ENCODE assay signal across 15 cellular contexts in genomic region chr13:112683581-112683980, GRCh38. TPM values are rescaled to one million over a fixed set of nuclear protein-coding genes. Genes with fewer than 3 reads are reported as not detected.
A peak's percentile ranks its signal among the peaks of the same experiment; 100 is the strongest.
DNase-seq lines count a peak whose midpoint lies in the region; ATAC-seq and TF ChIP-seq lines count a peak whose summit lies in the region.
"Had no signal": no experiment of that assay in that cellular context is flagged by ENCODE, and none has a peak within 500 bp of the region (broad histone marks: within the 10 kb centered on the region; RNA-seq: fewer than 3 reads in every experiment).

No MANE protein-coding gene starts in this region.

- TF ChIP-seq CTCF in endodermal cell (conservative IDR thresholded peaks at IDR 0.05), result no peak
- no peak for TF ChIP-seq CTCF in type B pancreatic cell (conservative IDR thresholded peaks at IDR 0.05)

- H3K36me3 ChIP-seq in endodermal cell (ENCODE audit: control insufficient read depth, insufficient read depth, low read length), result no peaks in the 10 kb centered on the region
- no peaks in the 10 kb centered on the region for H3K36me3 ChIP-seq in Karpas-422 (ENCODE audit: insufficient read depth, low read length)
- H3K36me3 ChIP-seq: HAP-1 had no signal

- no peak for ATAC-seq in left lobe of liver
- ATAC-seq in HG03565 (IDR thresholded peaks at IDR 0.05; ENCODE audit: unreplicated experiment), result no peak

- H3K27me3 ChIP-seq in endodermal cell (ENCODE audit: control insufficient read depth, insufficient read depth, low read length, poor library complexity, severe bottlenecking), result no peaks in the 10 kb centered on the region
- no peaks in the 10 kb centered on the region for H3K27me3 ChIP-seq in Karpas-422 (ENCODE audit: low read length)

- peaks cover 7% of the 10 kb centered on the region for H3K4me1 ChIP-seq in endodermal cell (ENCODE audit: control insufficient read depth, insufficient read depth, low read length)
- no peaks in the 10 kb centered on the region for H3K4me1 ChIP-seq in Karpas-422 (ENCODE audit: low read length)
- H3K4me1 ChIP-seq: HAP-1 had no signal

- no peak overlapping the region for H3K27ac ChIP-seq in endodermal cell (ENCODE audit: low read depth, low read length)
- H3K27ac ChIP-seq in Karpas-422 (ENCODE audit: low read length), result no peak overlapping the region

- H3K4me1 Mint-ChIP-seq in activated T-cell treated with anti-CD3 and anti-CD28 coated beads, Interleukin-2, amount 50 U/mL, for 24 hours (ENCODE audit: low read depth), result peaks cover 11% of the 10 kb centered on the region
- H3K4me1 Mint-ChIP-seq in endodermal cell, result peaks cover 15% of the 10 kb centered on the region
- peaks cover 11% of the 10 kb centered on the region for H3K4me1 Mint-ChIP-seq in type B pancreatic cell (ENCODE audit: unreplicated experiment)

- no peaks in the 10 kb centered on the region for H3K9me3 ChIP-seq in endodermal cell (ENCODE audit: control insufficient read depth, low read length)
- H3K9me3 ChIP-seq in Karpas-422 (ENCODE audit: low read length), result no peaks in the 10 kb centered on the region
- H3K9me3 ChIP-seq: Caco-2, HAP-1 had no signal

- H3K4me3 ChIP-seq in endodermal cell (ENCODE audit: low read length) (no peak overlapping the region), Karpas-422 (ENCODE audit: low read length) (no peak overlapping the region)
- H3K4me3 ChIP-seq: HAP-1 had no signal

- 95 to 98% methylated on average over 8 to 10 of the region's 10 CpGs for WGBS in endodermal cell (ENCODE audit: insufficient coverage in 1 of 2, insufficient read length in 1 of 2), 2 experiments

- H3K9me2 ChIP-seq in Karpas-422 (replicated peaks; ENCODE audit: insufficient read depth, low read length), result no peaks in the 10 kb centered on the region

- H3K9me3 Mint-ChIP-seq in activated T-cell treated with anti-CD3 and anti-CD28 coated beads, Interleukin-2, amount 50 U/mL, for 24 hours, result no peaks in the 10 kb centered on the region
- H3K9me3 Mint-ChIP-seq in endodermal cell, result peaks cover 10% of the 10 kb centered on the region
- no peaks in the 10 kb centered on the region for H3K9me3 Mint-ChIP-seq in type B pancreatic cell
- H3K9me3 Mint-ChIP-seq: CD4-positive, alpha-beta memory T cell; HFFc6 had no signal

- no peaks in the 10 kb centered on the region for H3K79me2 ChIP-seq in Karpas-422 (ENCODE audit: low read length)

- peak; percentile 3 to 6 for DNase-seq in activated T-cell treated with anti-CD3 and anti-CD28 coated beads, Interleukin-2, amount 50 U/mL, for 48 hours
- DNase-seq in activated T-cell treated with anti-CD3 and anti-CD28 coated beads, Interleukin-2, amount 50 U/mL, for 24 hours, result no peak
- DNase-seq in endodermal cell (peak; percentile 29), left lobe of liver (ENCODE audit: low spot score) (peak; percentile 19), type B pancreatic cell (ENCODE audit: extremely low spot score, unreplicated experiment) (peak; percentile 8), Karpas-422 (no peak)
- DNase-seq: C1 segment of cervical spinal cord; Caco-2; CD4-positive, alpha-beta memory T cell; DMS153; DND-41; GOT3; HFFc6 had no signal

- H3K27ac Mint-ChIP-seq in activated T-cell treated with anti-CD3 and anti-CD28 coated beads, Interleukin-2, amount 50 U/mL, for 24 hours, result no peak overlapping the region
- no peak overlapping the region for H3K27ac Mint-ChIP-seq in endodermal cell
- H3K27ac Mint-ChIP-seq in type B pancreatic cell, result no peak overlapping the region
- H3K27ac Mint-ChIP-seq: CD4-positive, alpha-beta memory T cell; HFFc6 had no signal

- no peaks in the 10 kb centered on the region for H3K27me3 Mint-ChIP-seq in activated T-cell treated with anti-CD3 and anti-CD28 coated beads, Interleukin-2, amount 50 U/mL, for 24 hours
- no peaks in the 10 kb centered on the region for H3K27me3 Mint-ChIP-seq in endodermal cell (ENCODE audit: insufficient read depth)
- H3K27me3 Mint-ChIP-seq in type B pancreatic cell, result no peaks in the 10 kb centered on the region
- H3K27me3 Mint-ChIP-seq: CD4-positive, alpha-beta memory T cell had no signal

- no peak overlapping the region for H3K4me2 ChIP-seq in Karpas-422 (ENCODE audit: low read depth, low read length, poor library complexity, severe bottlenecking)

- no peak overlapping the region for H3K4me3 Mint-ChIP-seq in activated T-cell treated with anti-CD3 and anti-CD28 coated beads, Interleukin-2, amount 50 U/mL, for 24 hours
- H3K4me3 Mint-ChIP-seq in endodermal cell (no peak overlapping the region), type B pancreatic cell (no peak overlapping the region)
- H3K4me3 Mint-ChIP-seq: CD4-positive, alpha-beta memory T cell; HFFc6 had no signal

- H2AFZ ChIP-seq in Karpas-422 (ENCODE audit: low read length), result no peak overlapping the region

- no peaks in the 10 kb centered on the region for H4K20me1 ChIP-seq in Karpas-422 (ENCODE audit: insufficient read depth, low read depth, low read length)

- H3K36me3 Mint-ChIP-seq in activated T-cell treated with anti-CD3 and anti-CD28 coated beads, Interleukin-2, amount 50 U/mL, for 24 hours (ENCODE audit: low read depth), result no peaks in the 10 kb centered on the region
- H3K36me3 Mint-ChIP-seq in endodermal cell (ENCODE audit: low read depth) (no peaks in the 10 kb centered on the region), type B pancreatic cell (no peaks in the 10 kb centered on the region)

- H3K9ac ChIP-seq in endodermal cell (ENCODE audit: extremely low read depth, low read length, poor library complexity, severe bottlenecking), result no peak overlapping the region
- H3K9ac ChIP-seq in Karpas-422 (ENCODE audit: low read length), result no peak overlapping the region

RNA-seq across cellular contexts. Expression of gene ATP11A, which starts 6.3 kb away (rescaled TPM):
- total RNA-seq in endodermal cell (100 to 1,000 TPM; 122 to 140 TPM), left lobe of liver (36.0 TPM), type B pancreatic cell (ENCODE audit: low replicate concordance) (70.9 and 97.6 TPM in 2 replicates)
- 32.6 TPM for polyA plus RNA-seq in endodermal cell (2013, experiment 1 of 2)
- 30.0 TPM for polyA plus RNA-seq in endodermal cell (2013, experiment 2 of 2)
- 0.11 and 0.83 TPM in 2 replicates for total RNA-seq in Karpas-422 (2014; rRNA removed; shearing (Covaris generic); ENCODE audit: low replicate concordance)

Comparison
In these comparisons a context has a peak if more than half of its experiments do, and no peak if none do; other contexts are left out.
1. DNase-seq: peak in activated T-cell treated with anti-CD3 and anti-CD28 coated beads, Interleukin-2, amount 50 U/mL, for 48 hours (2 of 2), endodermal cell (single experiment), left lobe of liver (single experiment) and type B pancreatic cell (single experiment); none in activated T-cell treated with anti-CD3 and anti-CD28 coated beads, Interleukin-2, amount 50 U/mL, for 24 hours (single experiment) and Karpas-422 (single experiment).
2. RNA of gene ATP11A, which starts 6.3 kb away (total RNA-seq): 122 to 140 TPM in endodermal cell, 70.9 to 97.6 TPM in type B pancreatic cell and 36.0 TPM in left lobe of liver (single experiment); 0.11 to 0.83 TPM in Karpas-422; every median in the first group is over 10 times any median in the second.